In the genomic region with DNA sequence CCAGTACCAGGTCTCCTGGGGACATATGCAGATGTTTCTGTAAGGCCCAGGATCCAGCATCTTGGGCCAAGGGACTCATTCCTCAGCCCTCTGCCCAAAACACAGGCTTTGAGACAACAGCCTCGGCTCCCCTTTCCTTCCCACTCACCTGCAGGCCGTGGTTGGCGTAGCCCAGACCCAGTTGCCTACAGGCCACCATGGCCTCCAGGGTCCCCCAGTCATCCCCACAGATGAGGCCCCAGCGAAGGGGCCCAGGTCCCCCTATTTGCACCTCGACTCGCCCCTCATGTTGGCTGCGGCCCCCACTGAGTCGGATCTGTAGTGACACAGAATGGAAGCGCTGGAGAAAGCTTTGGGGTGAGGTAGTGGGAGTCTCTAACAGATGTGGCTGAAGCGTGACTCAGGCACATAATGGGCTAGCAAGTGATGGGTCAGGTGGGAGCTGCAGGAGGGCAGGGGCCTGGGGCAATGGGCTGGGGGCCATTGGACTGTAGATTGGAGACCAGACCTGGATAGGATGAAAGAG, we compare ENCODE assay signal across 24 cellular contexts. TPM values are rescaled to one million over a fixed set of nuclear protein-coding genes. Genes with fewer than 3 reads are reported as not detected.
DNase-seq lines count a peak whose midpoint lies in the region; ATAC-seq, FAIRE-seq and TF ChIP-seq lines count a peak whose summit lies in the region.
"Had no signal": no experiment of that assay in that cellular context is flagged by ENCODE, and none has a peak within 500 bp of the region (broad histone marks: within the 10 kb centered on the region; RNA-seq: fewer than 3 reads in every experiment).

No MANE protein-coding gene starts in this region.

- 63% methylated on average over 10 of the region's 10 CpGs for WGBS in HepG2 (ENCODE audit: low lambda C conversion rate)
- WGBS in right lobe of liver (ENCODE audit: insufficient coverage, low coverage, low lambda C conversion rate, missing lambda C conversion rate) = 83% methylated on average over 4 of the region's 10 CpGs
- WGBS in spleen, 5 donors = 86 to 93% (median 93%) methylated on average over 10 of the region's 10 CpGs

- intact Hi-C loops in HepG2 (cut with micrococcal nuclease; ENCODE audit: unreplicated experiment) = no loop called here
- intact Hi-C loops in right lobe of liver (cut with DNase I) = no loop called here
- intact Hi-C loops in spleen (cut with DNase I; ENCODE audit: low total_unique reads) = no loop called here

- no peak for DNase-seq in HepG2 (ENCODE audit: low spot score)
- no peak for DNase-seq in right lobe of liver
- DNase-seq in chondrocyte (ENCODE audit: low spot score) = peak; percentile 69
- peak; percentile 41 for DNase-seq in spleen
- DNase-seq in NCI-H2029 (lab: John Stamatoyannopoulos, UW) = no peak
- no peak for DNase-seq in NCI-H1092 (lab: John Stamatoyannopoulos, UW)
- DNase-seq: BE2C; CD4-positive, alpha-beta T cell; CD8-positive, alpha-beta memory T cell; DMS 273 treated with DMSO at 0.1 percent for 48 hours; DMS79; EL; GDM1; GM23248; HCEC 1CT had no signal

- H3K27me3 Mint-ChIP-seq in chondrocyte (ENCODE audit: low read depth) = no peaks in the 10 kb centered on the region

- H3K4me3 Mint-ChIP-seq in chondrocyte (ENCODE audit: unreplicated experiment) = no peak overlapping the region
- H3K4me3 Mint-ChIP-seq: CD14-positive monocyte; CD4-positive, alpha-beta T cell had no signal

- TF ChIP-seq EP300 in HepG2 (IDR thresholded peaks at IDR 0.05; ENCODE audit: low read depth in 2 of 2, low read length in 2 of 2) = no peak
- no peak for TF ChIP-seq EP300 in HepG2 (CRISPR knock-in tag; IDR thresholded peaks at IDR 0.05; ENCODE audit: borderline replicate concordance)

- in situ Hi-C loops in HepG2 (cut with HindIII; ENCODE audit: extremely low pct_ligation_motif_present, low pct_unique_long_range_greater_than_20kb) = no loop called here

- H3K36me3 ChIP-seq in HepG2 (replicated peaks in 1 of 2; ENCODE audit: control insufficient read depth in 1 of 2, insufficient read depth in 2 of 2, low read length in 2 of 2) (peaks cover 7 to 12% of the 10 kb centered on the region in 2 experiments; a peak in 3 of 5 replicates), right lobe of liver (peaks cover 0 to 9% (median 0%) of the 10 kb centered on the region in 4 donors), spleen (peaks cover 0 to 33% (median 12%) of the 10 kb centered on the region in 6 donors)

- no peak; a peak in 1 of 4 replicates for TF ChIP-seq POLR2A in HepG2 (IDR thresholded peaks at IDR 0.05; ENCODE audit: insufficient read depth in 1 of 2, low read depth in 2 of 2, low read length in 2 of 2)
- TF ChIP-seq POLR2A in right lobe of liver (IDR thresholded peaks at IDR 0.05) = no peak
- TF ChIP-seq POLR2A in spleen (IDR thresholded peaks at IDR 0.05) = no peak

- ATAC-seq in HepG2 (peak; percentile 10), right lobe of liver (no peak), GM18511 (IDR thresholded peaks at IDR 0.05; ENCODE audit: unreplicated experiment) (no peak)
- ATAC-seq: GM12878 had no signal

- TF ChIP-seq RAD21 in HepG2 (CRISPR knock-in tag; IDR thresholded peaks at IDR 0.05) = no peak

- H3K36me3 Mint-ChIP-seq in chondrocyte (ENCODE audit: low read depth) = peaks cover 13% of the 10 kb centered on the region

- TF ChIP-seq CTCF in HepG2 (CRISPR knock-in tag; IDR thresholded peaks at IDR 0.05) (no peak), right lobe of liver (IDR thresholded peaks at IDR 0.05) (no peak), chondrocyte (IDR thresholded peaks at IDR 0.05) (no peak), spleen (IDR thresholded peaks at IDR 0.05 in 8 of 11, conservative IDR thresholded peaks at IDR 0.05 in 3 of 11) (no peak)

- H3K4me1 ChIP-seq in HepG2 (ENCODE audit: insufficient read depth, low read length) = peaks cover 17% of the 10 kb centered on the region
- H3K4me1 ChIP-seq in right lobe of liver = peaks cover 0 to 8% (median 1%) of the 10 kb centered on the region in 4 donors
- peaks cover 11 to 46% (median 21%) of the 10 kb centered on the region in 6 donors for H3K4me1 ChIP-seq in spleen
- H3K4me1 ChIP-seq: BE2C had no signal

- H4K20me1 ChIP-seq in HepG2 (ENCODE audit: insufficient read depth, low read length) = no peaks in the 10 kb centered on the region

- H3K9me3 ChIP-seq in HepG2 (ENCODE audit: low read length) = no peaks in the 10 kb centered on the region
- no peaks in the 10 kb centered on the region for H3K9me3 ChIP-seq in right lobe of liver
- no peaks in the 10 kb centered on the region for H3K9me3 ChIP-seq in spleen
- H3K9me3 ChIP-seq: BE2C; BLaER1 treated with 17β-estradiol and CSF1 and Interleukin-3, amounts not matched to agents 10 nM and 100 nM had no signal

- H3K27me3 ChIP-seq in HepG2 (ENCODE audit: control insufficient read depth in 1 of 2, insufficient read depth in 2 of 2, low read length in 2 of 2) (peaks cover 4 to 33% of the 10 kb centered on the region in 2 experiments; a peak in 3 of 5 replicates), right lobe of liver (no peaks in the 10 kb centered on the region), spleen (replicated peaks in 1 of 7) (no peaks in the 10 kb centered on the region)
- H3K27me3 ChIP-seq: BE2C; BLaER1 treated with 17β-estradiol and CSF1 and Interleukin-3, amounts not matched to agents 10 nM and 100 nM had no signal

- BruUV-seq in HepG2 (replicated peaks; lab: Mats Ljungman, UMichigan) = no TSS peak

- FAIRE-seq in HepG2 (lab: Jason Lieb, UNC) = no peak
- FAIRE-seq: A204.1, D721Med, GM12878, H1 had no signal

- H3K4me2 ChIP-seq in HepG2 (ENCODE audit: low read depth, low read length) = no peak overlapping the region
- H3K4me2 ChIP-seq: BLaER1 treated with 17β-estradiol and CSF1 and Interleukin-3, amounts not matched to agents 10 nM and 100 nM had no signal

- H3K4me1 Mint-ChIP-seq in chondrocyte (ENCODE audit: low read depth) = peaks cover 20% of the 10 kb centered on the region

- no peaks in the 10 kb centered on the region for H3K9me3 Mint-ChIP-seq in chondrocyte (ENCODE audit: low read depth)
- H3K9me3 Mint-ChIP-seq: CD14-positive monocyte; CD4-positive, alpha-beta T cell; CD8-positive, alpha-beta memory T cell had no signal

- no peak overlapping the region for H3K9ac ChIP-seq in HepG2 (ENCODE audit: insufficient read depth, low read depth, low read length)
- H3K9ac ChIP-seq: BLaER1 treated with 17β-estradiol and CSF1 and Interleukin-3, amounts not matched to agents 10 nM and 100 nM; GM23248 had no signal

- H3K27ac ChIP-seq in HepG2 (ENCODE audit: extremely low read length, insufficient read depth, low read length) (no peak overlapping the region), right lobe of liver (no peak overlapping the region), spleen (no peak overlapping the region)
- H3K27ac ChIP-seq: 22Rv1; BLaER1 treated with 17β-estradiol and CSF1 and Interleukin-3, amounts not matched to agents 10 nM and 100 nM; GM23248 had no signal

- POLR2A ChIA-PET in HepG2 (lab: Yijun Ruan, JAX) = no interaction called here

- H2AFZ ChIP-seq in HepG2 (ENCODE audit: low read length) = no peak overlapping the region
- H2AFZ ChIP-seq: GM23248 had no signal

- H3K79me2 ChIP-seq in HepG2 (ENCODE audit: insufficient read depth, low read length) = peaks cover 5% of the 10 kb centered on the region

- no peak overlapping the region for H3K4me3 ChIP-seq in HepG2 (replicated peaks in 1 of 3; ENCODE audit: insufficient read depth in 1 of 3, low read depth in 2 of 3, low read length in 3 of 3)
- no peak overlapping the region for H3K4me3 ChIP-seq in right lobe of liver
- no peak overlapping the region for H3K4me3 ChIP-seq in spleen
- H3K4me3 ChIP-seq: BLaER1 treated with 17β-estradiol and CSF1 and Interleukin-3, amounts not matched to agents 10 nM and 100 nM; GM12878; GM23248 had no signal

- CTCF ChIA-PET in HepG2 (lab: Yijun Ruan, JAX; ENCODE audit: low intra/inter-chr PET ratio, low total read pairs) = no interaction called here

- H3K27ac Mint-ChIP-seq in chondrocyte (ENCODE audit: unreplicated experiment) = peak overlapping the region; percentile 63
- H3K27ac Mint-ChIP-seq: CD4-positive, alpha-beta T cell had no signal

RNA-seq across cellular contexts. Expression of a gene that starts 5.8 kb away (rescaled TPM):
- 37.0 and 47.7 TPM in 2 replicates for total RNA-seq in HepG2 (2016; rRNA removed; fragmentation: Illumina TruSeq; extraction: Trizol)
- 13.0 and 16.0 TPM in 2 replicates for total RNA-seq in HepG2 (2016; cell fraction: cytosol; rRNA removed; fragmentation: Illumina TruSeq; extraction: Trizol; ENCODE audit: low read depth)
- total RNA-seq in HepG2 (2016; cell fraction: insoluble cytoplasmic fraction; rRNA removed; fragmentation: Illumina TruSeq; extraction: Trizol) = 32.1 and 51.7 TPM in 2 replicates
- total RNA-seq in HepG2 (2016; cell fraction: membrane; rRNA removed; fragmentation: Illumina TruSeq; extraction: Trizol) = 24.9 and 25.2 TPM in 2 replicates
- total RNA-seq in HepG2 (2016; cell fraction: nucleus; rRNA removed; fragmentation: Illumina TruSeq; extraction: Trizol) = 34.3 and 38.8 TPM in 2 replicates
- 50.3 and 56.1 TPM in 2 replicates for polyA plus RNA-seq in HepG2 (2011; rRNA removed)
- polyA plus RNA-seq in HepG2 (2011; cell fraction: cytosol; rRNA removed) = 53.8 and 61.4 TPM in 2 replicates
- polyA plus RNA-seq in HepG2 (2011; cell fraction: nucleus; rRNA removed) = 92.9 and 109 TPM in 2 replicates
- polyA plus RNA-seq in HepG2 (2012) = 40.6 and 45.3 TPM in 2 replicates
- polyA plus RNA-seq in HepG2 (2016; cell fraction: cytosol; fragmentation: Illumina TruSeq; extraction: Trizol; ENCODE audit: low read depth) = 12.6 and 14.4 TPM in 2 replicates
- polyA plus RNA-seq in HepG2 (2016; cell fraction: insoluble cytoplasmic fraction; fragmentation: Illumina TruSeq; extraction: Trizol; ENCODE audit: low read depth) = 35.6 and 37.4 TPM in 2 replicates
- 20.3 and 20.9 TPM in 2 replicates for polyA plus RNA-seq in HepG2 (2016; cell fraction: membrane; fragmentation: Illumina TruSeq; extraction: Trizol; ENCODE audit: low read depth)
- 59.5 and 59.8 TPM in 2 replicates for polyA plus RNA-seq in HepG2 (2016; cell fraction: nucleus; fragmentation: Illumina TruSeq; extraction: Trizol; ENCODE audit: insufficient read depth, low read depth)
- polyA minus RNA-seq in HepG2 (2011; rRNA and poly(A)+ RNA removed; ENCODE audit: low replicate concordance) = 72.4 and 106 TPM in 2 replicates
- 20.8 and 28.5 TPM in 2 replicates for polyA minus RNA-seq in HepG2 (2011; cell fraction: cytosol; rRNA and poly(A)+ RNA removed)
- 35.9 and 51.6 TPM in 2 replicates for polyA minus RNA-seq in HepG2 (2011; cell fraction: nucleus; rRNA and poly(A)+ RNA removed)
- 10 to 100 TPM; 12.3 to 20.3 (median 15.2) TPM for total RNA-seq in right lobe of liver
- total RNA-seq in chondrocyte = 23.8 to 31.2 TPM (median 24.2 TPM) in 3 replicates
- total RNA-seq in spleen = 10 to 100 TPM; 34.2 to 58.7 (median 38.7) TPM
- 10 to 100 TPM; 46.0 to 48.7 (median 48.0) TPM for polyA plus RNA-seq in spleen

RNA-seq across cellular contexts. Expression of a gene that starts 6.0 kb away (rescaled TPM):
- total RNA-seq in HepG2 (2016; rRNA removed; fragmentation: Illumina TruSeq; extraction: Trizol) = 67.0 and 174 TPM in 2 replicates
- total RNA-seq in HepG2 (2016; cell fraction: cytosol; rRNA removed; fragmentation: Illumina TruSeq; extraction: Trizol; ENCODE audit: low read depth) = 95.5 and 114 TPM in 2 replicates
- 65.6 and 181 TPM in 2 replicates for total RNA-seq in HepG2 (2016; cell fraction: insoluble cytoplasmic fraction; rRNA removed; fragmentation: Illumina TruSeq; extraction: Trizol)
- 120 and 144 TPM in 2 replicates for total RNA-seq in HepG2 (2016; cell fraction: membrane; rRNA removed; fragmentation: Illumina TruSeq; extraction: Trizol)
- total RNA-seq in HepG2 (2016; cell fraction: nucleus; rRNA removed; fragmentation: Illumina TruSeq; extraction: Trizol) = 197 and 227 TPM in 2 replicates
- polyA plus RNA-seq in HepG2 (2011; rRNA removed) = 267 and 291 TPM in 2 replicates
- 214 and 249 TPM in 2 replicates for polyA plus RNA-seq in HepG2 (2011; cell fraction: cytosol; rRNA removed)
- 1,050 and 1,263 TPM in 2 replicates for polyA plus RNA-seq in HepG2 (2011; cell fraction: nucleus; rRNA removed)
- 138 and 140 TPM in 2 replicates for polyA plus RNA-seq in HepG2 (2012)
- polyA plus RNA-seq in HepG2 (2016; cell fraction: cytosol; fragmentation: Illumina TruSeq; extraction: Trizol; ENCODE audit: low read depth) = 118 and 134 TPM in 2 replicates
- 70.3 and 84.7 TPM in 2 replicates for polyA plus RNA-seq in HepG2 (2016; cell fraction: insoluble cytoplasmic fraction; fragmentation: Illumina TruSeq; extraction: Trizol; ENCODE audit: low read depth)
- polyA plus RNA-seq in HepG2 (2016; cell fraction: membrane; fragmentation: Illumina TruSeq; extraction: Trizol; ENCODE audit: low read depth) = 127 and 139 TPM in 2 replicates
- 543 and 555 TPM in 2 replicates for polyA plus RNA-seq in HepG2 (2016; cell fraction: nucleus; fragmentation: Illumina TruSeq; extraction: Trizol; ENCODE audit: insufficient read depth, low read depth)
- polyA minus RNA-seq in HepG2 (2011; rRNA and poly(A)+ RNA removed; ENCODE audit: low replicate concordance) = 211 and 273 TPM in 2 replicates
- 79.8 and 82.9 TPM in 2 replicates for polyA minus RNA-seq in HepG2 (2011; cell fraction: cytosol; rRNA and poly(A)+ RNA removed)
- 199 and 204 TPM in 2 replicates for polyA minus RNA-seq in HepG2 (2011; cell fraction: nucleus; rRNA and poly(A)+ RNA removed)
- 100 to 1,000 TPM in 1 of 6 experiments, 10 to 100 TPM in 5; 64.6 to 109 (median 80.4) TPM for total RNA-seq in right lobe of liver
- total RNA-seq in chondrocyte = 76.8 to 94.3 TPM (median 79.8 TPM) in 3 replicates
- 100 to 1,000 TPM; 107 to 182 (median 125) TPM for total RNA-seq in spleen
- 100 to 1,000 TPM; 140 to 226 (median 223) TPM for polyA plus RNA-seq in spleen

RNA-seq across cellular contexts. Expression of a gene that starts 9.5 kb away (rescaled TPM):
- 23.9 and 27.6 TPM in 2 replicates for total RNA-seq in HepG2 (2016; rRNA removed; fragmentation: Illumina TruSeq; extraction: Trizol)
- 2.6 and 3.3 TPM in 2 replicates for total RNA-seq in HepG2 (2016; cell fraction: cytosol; rRNA removed; fragmentation: Illumina TruSeq; extraction: Trizol; ENCODE audit: low read depth)
- 22.2 and 26.8 TPM in 2 replicates for total RNA-seq in HepG2 (2016; cell fraction: insoluble cytoplasmic fraction; rRNA removed; fragmentation: Illumina TruSeq; extraction: Trizol)
- 5.5 and 6.0 TPM in 2 replicates for total RNA-seq in HepG2 (2016; cell fraction: membrane; rRNA removed; fragmentation: Illumina TruSeq; extraction: Trizol)
- 33.6 and 38.9 TPM in 2 replicates for total RNA-seq in HepG2 (2016; cell fraction: nucleus; rRNA removed; fragmentation: Illumina TruSeq; extraction: Trizol)
- 72.9 and 89.8 TPM in 2 replicates for polyA plus RNA-seq in HepG2 (2011; rRNA removed)
- 26.2 and 34.1 TPM in 2 replicates for polyA plus RNA-seq in HepG2 (2011; cell fraction: cytosol; rRNA removed)
- 328 and 444 TPM in 2 replicates for polyA plus RNA-seq in HepG2 (2011; cell fraction: nucleus; rRNA removed)
- polyA plus RNA-seq in HepG2 (2012) = 18.7 and 45.3 TPM in 2 replicates
- 1.8 and 2.4 TPM in 2 replicates for polyA plus RNA-seq in HepG2 (2016; cell fraction: cytosol; fragmentation: Illumina TruSeq; extraction: Trizol; ENCODE audit: low read depth)
- polyA plus RNA-seq in HepG2 (2016; cell fraction: insoluble cytoplasmic fraction; fragmentation: Illumina TruSeq; extraction: Trizol; ENCODE audit: low read depth) = 24.5 and 26.6 TPM in 2 replicates
- 3.1 and 3.3 TPM in 2 replicates for polyA plus RNA-seq in HepG2 (2016; cell fraction: membrane; fragmentation: Illumina TruSeq; extraction: Trizol; ENCODE audit: low read depth)
- 74.4 and 79.7 TPM in 2 replicates for polyA plus RNA-seq in HepG2 (2016; cell fraction: nucleus; fragmentation: Illumina TruSeq; extraction: Trizol; ENCODE audit: insufficient read depth, low read depth)
- 0.37 and 58.7 TPM in 2 replicates for polyA minus RNA-seq in HepG2 (2011; rRNA and poly(A)+ RNA removed; ENCODE audit: low replicate concordance)
- 15.7 and 18.8 TPM in 2 replicates for polyA minus RNA-seq in HepG2 (2011; cell fraction: cytosol; rRNA and poly(A)+ RNA removed)
- 68.4 and 72.2 TPM in 2 replicates for polyA minus RNA-seq in HepG2 (2011; cell fraction: nucleus; rRNA and poly(A)+ RNA removed)
- total RNA-seq in right lobe of liver = not detected
- total RNA-seq in chondrocyte = 0.34 TPM in 1 of 3 replicates, not detected in the others
- total RNA-seq in spleen = under 1 TPM in 5 of 7 donors, not detected in 2; 0.24 to 0.52 (median 0.43) TPM
- polyA plus RNA-seq in spleen = under 1 TPM; 0.09 to 0.22 (median 0.11) TPM
- total RNA-seq: GM23248 had no signal
- polyA plus RNA-seq: AG04450; CD14-positive monocyte; CD8-positive, alpha-beta memory T cell; GM23248 had no signal

RNA-seq across cellular contexts. Expression of a gene that starts 18.2 kb away (rescaled TPM):
- total RNA-seq in HepG2 (2016; rRNA removed; fragmentation: Illumina TruSeq; extraction: Trizol) (0.39 and 0.55 TPM in 2 replicates), right lobe of liver (1 to 10 TPM in 5 of 6 experiments, under 1 TPM in 1; 0.92 to 3.3 (median 1.8) TPM), chondrocyte (107 to 112 TPM (median 109 TPM) in 3 replicates), spleen (10 to 100 TPM; 11.6 to 27.4 (median 18.0) TPM)
- not detected in 2 replicates for total RNA-seq in HepG2 (2016; cell fraction: cytosol; rRNA removed; fragmentation: Illumina TruSeq; extraction: Trizol; ENCODE audit: low read depth)
- 0.36 and 0.82 TPM in 2 replicates for total RNA-seq in HepG2 (2016; cell fraction: insoluble cytoplasmic fraction; rRNA removed; fragmentation: Illumina TruSeq; extraction: Trizol)
- 0.09 and 0.10 TPM in 2 replicates for total RNA-seq in HepG2 (2016; cell fraction: membrane; rRNA removed; fragmentation: Illumina TruSeq; extraction: Trizol)
- 0.60 and 0.84 TPM in 2 replicates for total RNA-seq in HepG2 (2016; cell fraction: nucleus; rRNA removed; fragmentation: Illumina TruSeq; extraction: Trizol)
- polyA plus RNA-seq in HepG2 (2011; rRNA removed) (6.5 and 7.2 TPM in 2 replicates), spleen (1 to 10 TPM; 1.8 to 4.6 (median 3.6) TPM)
- polyA plus RNA-seq in HepG2 (2011; cell fraction: cytosol; rRNA removed) = 6.0 and 6.6 TPM in 2 replicates
- polyA plus RNA-seq in HepG2 (2011; cell fraction: nucleus; rRNA removed) = 9.6 and 11.7 TPM in 2 replicates
- polyA plus RNA-seq in HepG2 (2012) = 4.3 and 13.1 TPM in 2 replicates
- 0.19 TPM in 1 of 2 replicates, not detected in the other for polyA plus RNA-seq in HepG2 (2016; cell fraction: cytosol; fragmentation: Illumina TruSeq; extraction: Trizol; ENCODE audit: low read depth)
- 0.13 and 0.20 TPM in 2 replicates for polyA plus RNA-seq in HepG2 (2016; cell fraction: insoluble cytoplasmic fraction; fragmentation: Illumina TruSeq; extraction: Trizol; ENCODE audit: low read depth)
- 0.07 and 0.14 TPM in 2 replicates for polyA plus RNA-seq in HepG2 (2016; cell fraction: membrane; fragmentation: Illumina TruSeq; extraction: Trizol; ENCODE audit: low read depth)
- 1.2 and 1.6 TPM in 2 replicates for polyA plus RNA-seq in HepG2 (2016; cell fraction: nucleus; fragmentation: Illumina TruSeq; extraction: Trizol; ENCODE audit: insufficient read depth, low read depth)
- 0.72 and 6.0 TPM in 2 replicates for polyA minus RNA-seq in HepG2 (2011; rRNA and poly(A)+ RNA removed; ENCODE audit: low replicate concordance)
- polyA minus RNA-seq in HepG2 (2011; cell fraction: cytosol; rRNA and poly(A)+ RNA removed) = 1.9 and 5.7 TPM in 2 replicates
- polyA minus RNA-seq in HepG2 (2011; cell fraction: nucleus; rRNA and poly(A)+ RNA removed) = 4.0 TPM in 2 replicates

RNA-seq across cellular contexts. Expression of a gene that starts 19.0 kb away (rescaled TPM):
- 0.53 and 0.66 TPM in 2 replicates for total RNA-seq in HepG2 (2016; rRNA removed; fragmentation: Illumina TruSeq; extraction: Trizol)
- total RNA-seq in HepG2 (2016; cell fraction: cytosol; rRNA removed; fragmentation: Illumina TruSeq; extraction: Trizol; ENCODE audit: low read depth) = 0.20 and 0.26 TPM in 2 replicates
- total RNA-seq in HepG2 (2016; cell fraction: insoluble cytoplasmic fraction; rRNA removed; fragmentation: Illumina TruSeq; extraction: Trizol) = 0.73 and 0.74 TPM in 2 replicates
- total RNA-seq in HepG2 (2016; cell fraction: membrane; rRNA removed; fragmentation: Illumina TruSeq; extraction: Trizol) = 0.46 and 0.79 TPM in 2 replicates
- total RNA-seq in HepG2 (2016; cell fraction: nucleus; rRNA removed; fragmentation: Illumina TruSeq; extraction: Trizol) = 0.34 and 0.87 TPM in 2 replicates
- 0.74 and 0.84 TPM in 2 replicates for polyA plus RNA-seq in HepG2 (2011; rRNA removed)
- 0.74 and 0.95 TPM in 2 replicates for polyA plus RNA-seq in HepG2 (2011; cell fraction: cytosol; rRNA removed)
- polyA plus RNA-seq in HepG2 (2011; cell fraction: nucleus; rRNA removed) = 0.97 and 1.7 TPM in 2 replicates
- polyA plus RNA-seq in HepG2 (2012) = 1.3 and 1.6 TPM in 2 replicates
- 0.22 and 0.43 TPM in 2 replicates for polyA plus RNA-seq in HepG2 (2016; cell fraction: cytosol; fragmentation: Illumina TruSeq; extraction: Trizol; ENCODE audit: low read depth)
- polyA plus RNA-seq in HepG2 (2016; cell fraction: insoluble cytoplasmic fraction; fragmentation: Illumina TruSeq; extraction: Trizol; ENCODE audit: low read depth) = 0.35 and 0.96 TPM in 2 replicates
- polyA plus RNA-seq in HepG2 (2016; cell fraction: membrane; fragmentation: Illumina TruSeq; extraction: Trizol; ENCODE audit: low read depth) = 0.50 and 0.79 TPM in 2 replicates
- 0.36 and 0.63 TPM in 2 replicates for polyA plus RNA-seq in HepG2 (2016; cell fraction: nucleus; fragmentation: Illumina TruSeq; extraction: Trizol; ENCODE audit: insufficient read depth, low read depth)
- polyA minus RNA-seq in HepG2 (2011; rRNA and poly(A)+ RNA removed; ENCODE audit: low replicate concordance) = 1.5 and 3.0 TPM in 2 replicates
- 0.40 and 0.62 TPM in 2 replicates for polyA minus RNA-seq in HepG2 (2011; cell fraction: cytosol; rRNA and poly(A)+ RNA removed)
- polyA minus RNA-seq in HepG2 (2011; cell fraction: nucleus; rRNA and poly(A)+ RNA removed) = 0.64 and 1.4 TPM in 2 replicates
- total RNA-seq in right lobe of liver = 1 to 10 TPM; 1.9 to 3.7 (median 3.2) TPM
- total RNA-seq in chondrocyte = 33.6 to 46.0 TPM (median 44.4 TPM) in 3 replicates
- total RNA-seq in spleen = 10 to 100 TPM; 36.2 to 59.1 (median 39.7) TPM
- polyA plus RNA-seq in spleen = 10 to 100 TPM; 19.9 to 41.7 (median 21.0) TPM

Comparison
In these comparisons a context has a peak if more than half of its experiments do, and no peak if none do; other contexts are left out.
1. DNase-seq: peak in chondrocyte (single experiment) and spleen (single experiment); none in HepG2 (single experiment), right lobe of liver (0 of 3), NCI-H2029 (single experiment) and NCI-H1092 (single experiment).